In the genomic region with DNA sequence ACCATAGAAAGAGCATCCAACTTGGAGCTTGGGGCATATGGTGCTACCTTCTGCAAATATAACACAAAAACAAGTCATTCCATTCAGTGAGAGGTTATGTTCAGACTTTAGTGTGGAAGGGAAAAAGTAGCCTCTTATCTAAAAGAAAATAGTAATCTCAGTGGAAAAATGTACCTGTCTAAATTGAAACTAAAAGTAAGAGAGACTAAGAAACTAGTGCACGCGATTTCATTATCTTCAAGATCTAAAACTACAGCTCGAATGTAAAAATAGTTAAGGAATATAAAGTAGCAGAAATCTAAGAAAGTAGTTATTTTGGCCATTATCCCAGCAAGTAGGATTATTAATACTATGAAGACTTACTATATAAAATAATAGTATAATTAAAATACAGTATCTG, we compare ENCODE assay signal across 17 cellular contexts.
DNase-seq lines count a peak whose midpoint lies in the region; ATAC-seq and TF ChIP-seq lines count a peak whose summit lies in the region.
"Had no signal": no experiment of that assay in that cellular context is flagged by ENCODE, and none has a peak within 500 bp of the region (broad histone marks: within the 10 kb centered on the region; RNA-seq: fewer than 3 reads in every experiment).

No MANE protein-coding gene starts in this region.

- H3K79me2 ChIP-seq in MM.1S (ENCODE audit: low read length) (no peaks in the 10 kb centered on the region), parathyroid adenoma (no peaks in the 10 kb centered on the region)

- no peaks in the 10 kb centered on the region for H3K36me3 Mint-ChIP-seq in natural killer cell treated with Interleukin-12 subunit alpha and Interleukin-12 subunit beta and Interleukin-15 and Interleukin-18, amount 100 ng/mL, for 72 hours

- H3K4me2 ChIP-seq in MM.1S (ENCODE audit: low read depth, low read length) (peak overlapping the region; percentile 67), parathyroid adenoma (ENCODE audit: low read length) (peak overlapping the region; percentile 25)
- H3K4me2 ChIP-seq: A549 had no signal

- H3K27ac ChIP-seq in MM.1S (ENCODE audit: low read length) (no peak overlapping the region), parathyroid adenoma (no peak overlapping the region)
- H3K27ac ChIP-seq: A549, C4-2B had no signal

- no peaks in the 10 kb centered on the region for H3K27me3 Mint-ChIP-seq in natural killer cell treated with Interleukin-12 subunit alpha and Interleukin-12 subunit beta and Interleukin-15 and Interleukin-18, amount 100 ng/mL, for 72 hours
- H3K27me3 Mint-ChIP-seq: CD4-positive, alpha-beta T cell had no signal

- H3K4me3 ChIP-seq in GM12865 (ENCODE audit: low read depth, low read length), result peak overlapping the region; percentile 33
- H3K4me3 ChIP-seq in MM.1S (ENCODE audit: low read length), result peak overlapping the region; percentile 52
- H3K4me3 ChIP-seq in endocrine pancreas (ENCODE audit: control insufficient read depth, insufficient read depth, low read length), result peak overlapping the region; percentile 18
- H3K4me3 ChIP-seq in parathyroid adenoma (ENCODE audit: low read depth, low read length), result no peak overlapping the region
- H3K4me3 ChIP-seq: A549, K562 had no signal

- no peaks in the 10 kb centered on the region for H3K9me3 ChIP-seq in MM.1S (replicated peaks; ENCODE audit: insufficient read depth, low read length)
- no peaks in the 10 kb centered on the region for H3K9me3 ChIP-seq in endocrine pancreas (ENCODE audit: control insufficient read depth, low read length)
- H3K9me3 ChIP-seq in parathyroid adenoma (ENCODE audit: control insufficient read depth, low read length), result no peaks in the 10 kb centered on the region
- H3K9me3 ChIP-seq: A549, Caco-2 had no signal

- no peaks in the 10 kb centered on the region for H3K4me1 Mint-ChIP-seq in natural killer cell treated with Interleukin-12 subunit alpha and Interleukin-12 subunit beta and Interleukin-15 and Interleukin-18, amount 100 ng/mL, for 72 hours (ENCODE audit: low read depth in 2 of 2)

- peaks cover 4% of the 10 kb centered on the region for H3K9me3 Mint-ChIP-seq in natural killer cell treated with Interleukin-12 subunit alpha and Interleukin-12 subunit beta and Interleukin-15 and Interleukin-18, amount 100 ng/mL, for 72 hours
- H3K9me3 Mint-ChIP-seq: CD4-positive, alpha-beta T cell; H9 had no signal

- H3K4me1 ChIP-seq in MM.1S (ENCODE audit: low read length) (peaks cover 13% of the 10 kb centered on the region), endocrine pancreas (ENCODE audit: control insufficient read depth, insufficient read depth, low read length) (peaks cover 32% of the 10 kb centered on the region), parathyroid adenoma (no peaks in the 10 kb centered on the region)
- H3K4me1 ChIP-seq: A549, Caco-2 had no signal

- no peaks in the 10 kb centered on the region for H3K9me2 ChIP-seq in MM.1S (replicated peaks; ENCODE audit: insufficient read depth, low read length)

- H3K9ac ChIP-seq in MM.1S (ENCODE audit: low read length) (peak overlapping the region; percentile 8; the same call in 1 of the 2 replicates), endocrine pancreas (ENCODE audit: control insufficient read depth, insufficient read depth, low read length) (no peak overlapping the region), parathyroid adenoma (no peak overlapping the region)

- H4K20me1 ChIP-seq in MM.1S (ENCODE audit: insufficient read depth, low read length), result no peaks in the 10 kb centered on the region

- no peak overlapping the region for H3K27ac Mint-ChIP-seq in natural killer cell treated with Interleukin-12 subunit alpha and Interleukin-12 subunit beta and Interleukin-15 and Interleukin-18, amount 100 ng/mL, for 72 hours
- H3K27ac Mint-ChIP-seq: CD4-positive, alpha-beta T cell had no signal

- H3K4me3 Mint-ChIP-seq in natural killer cell treated with Interleukin-12 subunit alpha and Interleukin-12 subunit beta and Interleukin-15 and Interleukin-18, amount 100 ng/mL, for 72 hours, result no peak overlapping the region
- H3K4me3 Mint-ChIP-seq: CD4-positive, alpha-beta T cell had no signal

- ATAC-seq in HG03175 (IDR thresholded peaks at IDR 0.05; ENCODE audit: unreplicated experiment), result no peak
- ATAC-seq in natural killer cell treated with Interleukin-12 subunit alpha and Interleukin-12 subunit beta and Interleukin-15 and Interleukin-18, amount 100 ng/mL, for 72 hours, result no peak
- ATAC-seq: A549, K562 had no signal

- H3K27me3 ChIP-seq in MM.1S (replicated peaks; ENCODE audit: insufficient read depth, low read length) (no peaks in the 10 kb centered on the region), endocrine pancreas (ENCODE audit: control insufficient read depth, insufficient read depth, low read length) (no peaks in the 10 kb centered on the region), parathyroid adenoma (ENCODE audit: control insufficient read depth, insufficient read depth, low read length) (no peaks in the 10 kb centered on the region)

- H3K36me3 ChIP-seq in MM.1S (replicated peaks; ENCODE audit: insufficient read depth, low read length) (no peaks in the 10 kb centered on the region), endocrine pancreas (ENCODE audit: control insufficient read depth, insufficient read depth, low read length) (no peaks in the 10 kb centered on the region), parathyroid adenoma (ENCODE audit: control insufficient read depth, insufficient read depth, low read length) (no peaks in the 10 kb centered on the region)

- no peak for TF ChIP-seq CTCF in GM12865 (IDR thresholded peaks at IDR 0.05; ENCODE audit: insufficient read depth, low read depth, low read length, missing control alignments)
- no peak for TF ChIP-seq CTCF in MM.1S (IDR thresholded peaks at IDR 0.05; ENCODE audit: low read length)
- TF ChIP-seq CTCF in parathyroid adenoma (IDR thresholded peaks at IDR 0.05), result no peak

- H3F3A ChIP-seq in MM.1S (ENCODE audit: insufficient read depth, low read length), result no peaks in the 10 kb centered on the region

- DNase-seq in GM12865 (ENCODE audit: low read depth), result peak; percentile 3
- peak; percentile 61 for DNase-seq in MM.1S
- no peak for DNase-seq in activated T-cell treated with anti-CD3 and anti-CD28 coated beads, Interleukin-2, amount 50 U/mL, for 48 hours
- no peak for DNase-seq in natural killer cell treated with Interleukin-12 subunit alpha and Interleukin-12 subunit beta and Interleukin-15 and Interleukin-18, amount 100 ng/mL, for 72 hours (ENCODE audit: low spot score)
- no peak for DNase-seq in RPMI8226
- DNase-seq: AML-193; Caco-2; CD4-positive, alpha-beta T cell; GDM1; IMR-90 had no signal

- peak overlapping the region; percentile 44; the same call in 1 of the 2 replicates for H2AFZ ChIP-seq in MM.1S (ENCODE audit: low read length)
- no peak overlapping the region for H2AFZ ChIP-seq in parathyroid adenoma

Comparison
In these comparisons a context has a peak if more than half of its experiments do, and no peak if none do; other contexts are left out.
1. DNase-seq: peak in GM12865 (single experiment) and MM.1S (single experiment); none in activated T-cell treated with anti-CD3 and anti-CD28 coated beads, Interleukin-2, amount 50 U/mL, for 48 hours (0 of 2), natural killer cell treated with Interleukin-12 subunit alpha and Interleukin-12 subunit beta and Interleukin-15 and Interleukin-18, amount 100 ng/mL, for 72 hours (single experiment) and RPMI8226 (single experiment).